In the genomic region with DNA sequence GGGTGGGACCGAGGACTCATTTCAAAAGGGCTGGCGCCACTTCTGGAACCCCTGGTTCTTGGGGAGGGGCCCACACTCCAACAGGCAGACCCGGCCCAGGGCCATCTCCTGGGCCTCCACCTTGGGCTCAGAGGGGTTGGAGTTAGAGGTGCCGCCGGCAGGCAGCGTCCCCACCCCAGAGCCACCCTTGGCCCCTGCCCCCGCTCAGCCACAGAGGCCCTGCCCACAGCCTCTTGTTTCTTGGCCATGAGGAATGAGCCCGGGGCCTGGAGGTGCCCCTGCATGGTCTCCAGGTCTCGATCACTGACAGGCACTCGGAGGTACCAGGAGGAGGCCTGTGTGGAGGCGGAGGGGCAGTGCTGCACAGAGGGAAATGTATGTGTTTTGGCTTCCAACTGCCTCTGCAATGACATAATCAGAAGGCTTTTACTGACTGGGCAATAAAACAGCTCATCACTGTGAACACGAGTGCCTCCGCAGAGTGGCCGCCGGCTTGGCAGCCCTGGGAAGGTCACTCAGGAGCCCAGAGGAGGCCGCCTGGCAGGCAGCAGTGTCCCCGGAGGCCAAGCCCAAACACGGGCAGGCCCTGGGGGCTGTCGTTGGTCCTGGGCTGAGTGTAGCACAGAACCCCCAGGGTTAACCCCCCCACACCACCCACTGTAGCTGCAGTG, we compare ENCODE assay signal across 20 cellular contexts.
DNase-seq lines count a peak whose midpoint lies in the region; ATAC-seq and TF ChIP-seq lines count a peak whose summit lies in the region.
"Had no signal": no experiment of that assay in that cellular context is flagged by ENCODE, and none has a peak within 500 bp of the region (broad histone marks: within the 10 kb centered on the region; RNA-seq: fewer than 3 reads in every experiment).

No MANE protein-coding gene starts in this region.

- H3K4me1 ChIP-seq in GM23248 (ENCODE audit: insufficient read depth) (no peaks in the 10 kb centered on the region), hepatocyte (ENCODE audit: insufficient read depth) (peaks cover 37% of the 10 kb centered on the region), skeletal muscle tissue (ENCODE audit: control insufficient read depth in 3 of 3, insufficient read depth in 3 of 3, low read length in 3 of 3) (peaks cover 55 to 71% (median 70%) of the 10 kb centered on the region in 3 donors)
- H3K4me1 ChIP-seq: Peyer's patch, prostate gland had no signal

- H3K27me3 ChIP-seq in GM23248 (replicated peaks; ENCODE audit: insufficient read depth) (peaks cover 28% of the 10 kb centered on the region), hepatocyte (no peaks in the 10 kb centered on the region), skeletal muscle tissue (ENCODE audit: control insufficient read depth in 3 of 3, insufficient read depth in 3 of 3, low read length in 3 of 3) (peaks cover 0 to 14% (median 7%) of the 10 kb centered on the region in 3 donors)
- H3K27me3 ChIP-seq: Peyer's patch, testis had no signal

- H3K79me2 ChIP-seq in GM23248 (ENCODE audit: insufficient read depth) (no peaks in the 10 kb centered on the region), hepatocyte (no peaks in the 10 kb centered on the region)

- H2AFZ ChIP-seq in GM23248 (no peak overlapping the region), hepatocyte (no peak overlapping the region)
- H2AFZ ChIP-seq: GM23338 had no signal

- no peaks in the 10 kb centered on the region for H4K20me1 ChIP-seq in GM23248 (ENCODE audit: insufficient read depth)
- H4K20me1 ChIP-seq in hepatocyte (ENCODE audit: insufficient read depth, poor library complexity, severe bottlenecking), result no peaks in the 10 kb centered on the region

- in situ Hi-C loops in GM23248 (cut with MboI), result no loop called here

- TF ChIP-seq CTCF in hepatocyte (IDR thresholded peaks at IDR 0.05; ENCODE audit: poor library complexity) (no peak), GM20000 (IDR thresholded peaks at IDR 0.05; ENCODE audit: extremely low read depth, missing control alignments) (no peak)

- H3F3A ChIP-seq in GM23248 (ENCODE audit: insufficient read depth), result no peaks in the 10 kb centered on the region

- peak; percentile 45 for DNase-seq in GM23248
- peak; percentile 20 for DNase-seq in RKO (ENCODE audit: low spot score)
- DNase-seq in hepatocyte (ENCODE audit: low spot score), result peak; percentile 82
- no peak for DNase-seq in GM20000 (ENCODE audit: low spot score)
- no peak for DNase-seq in cerebellum (ENCODE audit: low spot score)
- DNase-seq: activated T-cell treated with anti-CD3 and anti-CD28 coated beads, Interleukin-2, amount 50 U/mL, for 72 hours; CD8-positive, alpha-beta T cell; DMS79 treated with DMSO at 0.1 percent for 48 hours; endodermal cell; NCI-H146; NCI-H774; Peyer's patch; T-helper 9 cell; testis had no signal

- H3K36me3 ChIP-seq in GM23248 (ENCODE audit: low read depth) (no peaks in the 10 kb centered on the region), hepatocyte (replicated peaks; ENCODE audit: insufficient read depth, low read depth) (no peaks in the 10 kb centered on the region), skeletal muscle tissue (ENCODE audit: control insufficient read depth in 3 of 3, insufficient read depth in 3 of 3, low read length in 3 of 3) (no peaks in the 10 kb centered on the region)
- H3K36me3 ChIP-seq: Peyer's patch, prostate gland had no signal

- H3K27ac ChIP-seq in GM23248 (no peak overlapping the region), hepatocyte (peak overlapping the region; percentile 62), skeletal muscle tissue (ENCODE audit: low read depth, low read length) (peak overlapping the region; percentile 98)
- H3K27ac ChIP-seq: Peyer's patch, prostate gland, testis had no signal

- H3K9me2 ChIP-seq in GM23248 (ENCODE audit: insufficient read depth) (no peaks in the 10 kb centered on the region), hepatocyte (replicated peaks; ENCODE audit: insufficient read depth) (no peaks in the 10 kb centered on the region)

- no peak overlapping the region for H3K4me3 ChIP-seq in GM23248
- no peak overlapping the region for H3K4me3 ChIP-seq in hepatocyte
- H3K4me3 ChIP-seq in skeletal muscle tissue (ENCODE audit: low read length in 3 of 3), result peak overlapping the region in 1 of 3 donors; percentile 52
- H3K4me3 ChIP-seq: GM23338, Peyer's patch, prostate gland, testis had no signal

- H3K4me2 ChIP-seq in GM23248 (ENCODE audit: unreplicated experiment), result no peak overlapping the region
- H3K4me2 ChIP-seq in hepatocyte, result no peak overlapping the region
- H3K4me2 ChIP-seq: GM23338 had no signal

- 50 to 53% methylated on average over 17 to 18 of the region's 19 CpGs for WGBS in GM23248 (ENCODE audit: low coverage in 1 of 2, low lambda C conversion rate in 2 of 2, missing lambda C conversion rate in 2 of 2), 2 experiments
- WGBS in hepatocyte (ENCODE audit: low lambda C conversion rate, missing lambda C conversion rate), result 48% methylated on average over 19 of the region's 19 CpGs

- no peak for ATAC-seq in GM19324 (IDR thresholded peaks at IDR 0.05; ENCODE audit: low FRiP score, unreplicated experiment)
- ATAC-seq: activated naive CD4-positive, alpha-beta T cell treated with anti-CD3 and anti-CD28 coated beads, Interleukin-2, amount 50 U/mL, for 72 hours; activated T-cell treated with anti-CD3 and anti-CD28 coated beads, Interleukin-2, amount 50 U/mL, for 72 hours; CD8-positive, alpha-beta T cell; GM23338; SK-N-SH treated with all-trans-retinoic acid at 6 μM for 48 hours had no signal

- H3K9ac ChIP-seq in GM23248 (no peak overlapping the region), skeletal muscle tissue (ENCODE audit: low read depth in 1 of 3, low read length in 3 of 3) (peak overlapping the region; percentile 83 to 90 (median 89))

- H3K9me3 ChIP-seq in GM23248 (ENCODE audit: low read depth), result no peaks in the 10 kb centered on the region
- H3K9me3 ChIP-seq in hepatocyte (ENCODE audit: low read depth), result no peaks in the 10 kb centered on the region
- no peaks in the 10 kb centered on the region for H3K9me3 ChIP-seq in skeletal muscle tissue (ENCODE audit: control insufficient read depth in 3 of 3, low read length in 3 of 3)
- H3K9me3 ChIP-seq: Peyer's patch, prostate gland, testis had no signal

Comparison
In these comparisons a context has a peak if more than half of its experiments do, and no peak if none do; other contexts are left out.
1. DNase-seq: peak in GM23248 (single experiment), RKO (single experiment) and hepatocyte (single experiment); none in GM20000 (single experiment) and cerebellum (single experiment).